ENCODE assay signal across 9 cellular contexts in the genomic region with DNA sequence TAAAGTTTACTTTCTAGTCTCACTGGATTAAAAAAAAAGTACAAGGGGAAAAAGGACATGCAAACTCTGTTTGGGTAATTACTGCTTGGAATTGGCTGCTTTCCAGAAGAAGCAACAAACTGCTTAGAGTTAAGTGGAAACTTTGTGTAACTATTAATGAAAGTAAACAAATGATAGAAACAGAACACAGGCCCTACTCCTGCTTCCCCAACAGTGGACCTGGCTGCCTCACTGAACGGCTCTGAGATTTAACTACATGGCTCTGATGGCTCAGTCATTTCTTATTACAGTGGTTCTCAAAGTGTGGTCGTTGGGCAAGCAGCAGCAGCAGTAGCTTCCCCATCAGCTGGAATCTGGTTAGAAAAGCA.
A peak's percentile ranks its signal among the peaks of the same experiment; 100 is the strongest.
DNase-seq lines count a peak whose midpoint lies in the region; ATAC-seq and TF ChIP-seq lines count a peak whose summit lies in the region.
"Had no signal": no experiment of that assay in that cellular context is flagged by ENCODE, and none has a peak within 500 bp of the region (broad histone marks: within the 10 kb centered on the region; RNA-seq: fewer than 3 reads in every experiment).

No MANE protein-coding gene starts in this region.

- TF ChIP-seq CTCF in epithelial cell of proximal tubule (conservative IDR thresholded peaks at IDR 0.05; ENCODE audit: low read depth, low read length) = no peak
- TF ChIP-seq CTCF in gastrocnemius medialis (IDR thresholded peaks at IDR 0.05 in 4 of 5, conservative IDR thresholded peaks at IDR 0.05 in 1 of 5) = no peak

- in situ Hi-C loops in gastrocnemius medialis (cut with MboI; ENCODE audit: low sequenced_read_pairs in 4 of 4) = no loop called here

- 68 to 72% methylated on average over 2 of the region's 2 CpGs for WGBS in aorta, 2 donors

- H3K36me3 ChIP-seq in gastrocnemius medialis (no peaks in the 10 kb centered on the region), aorta (ENCODE audit: control insufficient read depth in 1 of 2, insufficient read depth in 2 of 2, low read length in 1 of 2) (no peaks in the 10 kb centered on the region)

- H3K9me3 ChIP-seq in gastrocnemius medialis (no peaks in the 10 kb centered on the region), aorta (ENCODE audit: control insufficient read depth, low read length) (no peaks in the 10 kb centered on the region)

- TF ChIP-seq POLR2A in gastrocnemius medialis (IDR thresholded peaks at IDR 0.05) = no peak

- ATAC-seq in GM19468 (IDR thresholded peaks at IDR 0.05; ENCODE audit: extremely low read depth, unreplicated experiment) (peak; percentile 55), HG03378 (IDR thresholded peaks at IDR 0.05; ENCODE audit: unreplicated experiment) (peak; percentile 76), gastrocnemius medialis (no peak), HG03439 (IDR thresholded peaks at IDR 0.05; ENCODE audit: unreplicated experiment) (no peak), aorta (ENCODE audit: low FRiP score) (no peak)
- ATAC-seq: activated T-cell treated with anti-CD3 and anti-CD28 coated beads, Interleukin-2, amount 50 U/mL, for 4 hours had no signal

- no peak overlapping the region for H3K4me3 ChIP-seq in epithelial cell of proximal tubule (ENCODE audit: low read depth, low read length)
- H3K4me3 ChIP-seq in gastrocnemius medialis = no peak overlapping the region
- no peak overlapping the region for H3K4me3 ChIP-seq in aorta (ENCODE audit: low read length in 2 of 2)

- peaks cover 0 to 12% of the 10 kb centered on the region in 2 donors for H3K4me1 ChIP-seq in gastrocnemius medialis
- H3K4me1 ChIP-seq in aorta (ENCODE audit: control insufficient read depth in 1 of 2, insufficient read depth in 2 of 2, low read length in 2 of 2) = no peaks in the 10 kb centered on the region

- H3K27ac ChIP-seq in gastrocnemius medialis (peak overlapping the region in 3 of 4 donors; percentile 29 to 45 (median 34)), aorta (ENCODE audit: low read depth in 1 of 2, low read length in 2 of 2) (no peak overlapping the region)

- intact Hi-C loops in gastrocnemius medialis (cut with DNase I; ENCODE audit: low total_unique reads) (no loop called here), aorta (cut with DNase I) (no loop called here)

- DNase-seq in epithelial cell of proximal tubule (ENCODE audit: low read depth) (peak; percentile 48), gastrocnemius medialis (no peak), aorta (no peak)
- DNase-seq in activated CD8-positive, alpha-beta memory T cell treated with anti-CD3 and anti-CD28 coated beads, Interleukin-2, amount 50 U/mL, for 48 hours = no peak
- no peak for DNase-seq in activated CD8-positive, alpha-beta memory T cell treated with anti-CD3 and anti-CD28 coated beads for 24 hours
- DNase-seq: activated T-cell treated with anti-CD3 and anti-CD28 coated beads, Interleukin-2, amount 50 U/mL, for 4 hours had no signal

- no peaks in the 10 kb centered on the region for H3K27me3 ChIP-seq in gastrocnemius medialis
- no peaks in the 10 kb centered on the region for H3K27me3 ChIP-seq in aorta (ENCODE audit: control insufficient read depth in 1 of 2, insufficient read depth in 2 of 2, low read length in 1 of 2)

Comparison
In these comparisons a context has a peak if more than half of its experiments do, and no peak if none do; other contexts are left out.
1. ATAC-seq: peak in GM19468 (single experiment) and HG03378 (single experiment); none in gastrocnemius medialis (0 of 2), HG03439 (single experiment) and aorta (single experiment).
2. H3K27ac ChIP-seq: peak in gastrocnemius medialis (3 of 4); none in aorta (0 of 2).